In genomic region chr1:41482906-41483895, GRCh38 we compare ENCODE assay signal across 14 cellular contexts. TPM values are rescaled to one million over a fixed set of nuclear protein-coding genes. Genes with fewer than 3 reads are reported as not detected.
DNase-seq lines count a peak whose midpoint lies in the region; ATAC-seq and TF ChIP-seq lines count a peak whose summit lies in the region.
"Had no signal": no experiment of that assay in that cellular context is flagged by ENCODE, and none has a peak within 500 bp of the region (broad histone marks: within the 10 kb centered on the region; RNA-seq: fewer than 3 reads in every experiment).

No MANE protein-coding gene starts in this region.

- TF ChIP-seq CTCF in GM23338 (conservative IDR thresholded peaks at IDR 0.05; ENCODE audit: low read depth in 2 of 2): no peak
- TF ChIP-seq CTCF in glutamatergic neuron (IDR thresholded peaks at IDR 0.05; ENCODE audit: partially characterized antibody, unreplicated experiment): no peak

- H3K4me1 Mint-ChIP-seq in GM23338 (peaks cover 30% of the 10 kb centered on the region), glutamatergic neuron (ENCODE audit: low read depth, unreplicated experiment) (peaks cover 16% of the 10 kb centered on the region), T-helper 17 cell (peaks cover 6% of the 10 kb centered on the region)

- ATAC-seq in GM23338 (no peak), T-helper 17 cell (no peak)

- H3K36me3 ChIP-seq in GM23338 (ENCODE audit: insufficient read depth): no peaks in the 10 kb centered on the region
- H3K36me3 ChIP-seq in NT2/D1 (ENCODE audit: insufficient read depth, insufficient read length, low read length): no peaks in the 10 kb centered on the region
- no peaks in the 10 kb centered on the region for H3K36me3 ChIP-seq in rectal smooth muscle tissue (ENCODE audit: control insufficient read depth, insufficient read depth, low read length)

- H3K4me1 ChIP-seq in GM23338 (ENCODE audit: insufficient read depth) (peaks cover 26% of the 10 kb centered on the region), NT2/D1 (ENCODE audit: insufficient read depth, insufficient read length) (peaks cover 47% of the 10 kb centered on the region), rectal smooth muscle tissue (ENCODE audit: control insufficient read depth, insufficient read depth, low read length) (peaks cover 50% of the 10 kb centered on the region)

- H3K9ac ChIP-seq in NT2/D1 (ENCODE audit: insufficient read length, low read depth): peak overlapping the region; percentile 57
- no peak overlapping the region for H3K9ac ChIP-seq in rectal smooth muscle tissue (ENCODE audit: low read length)

- H3K27me3 ChIP-seq in GM23338 (ENCODE audit: insufficient read depth) (no peaks in the 10 kb centered on the region), NT2/D1 (ENCODE audit: insufficient read depth, insufficient read length) (no peaks in the 10 kb centered on the region), rectal smooth muscle tissue (ENCODE audit: control insufficient read depth, insufficient read depth, low read length) (peaks cover 2% of the 10 kb centered on the region)
- H3K27me3 ChIP-seq: dorsolateral prefrontal cortex had no signal

- H3K9me3 ChIP-seq in NT2/D1 (ENCODE audit: insufficient read depth, low read length) (no peaks in the 10 kb centered on the region), T-helper 17 cell (ENCODE audit: control insufficient read depth, low read length, poor library complexity, severe bottlenecking) (no peaks in the 10 kb centered on the region)

- no peaks in the 10 kb centered on the region for H3K36me3 Mint-ChIP-seq in GM23338 (ENCODE audit: low read depth)
- no peaks in the 10 kb centered on the region for H3K36me3 Mint-ChIP-seq in glutamatergic neuron (ENCODE audit: unreplicated experiment)
- peaks cover 3% of the 10 kb centered on the region for H3K36me3 Mint-ChIP-seq in T-helper 17 cell (ENCODE audit: low read depth)
- H3K36me3 Mint-ChIP-seq: activated naive CD8-positive, alpha-beta T cell; naive B cell had no signal

- no peaks in the 10 kb centered on the region for H3F3A ChIP-seq in GM23338 (replicated peaks; ENCODE audit: low read depth)

- no peak for DNase-seq in GM23338 (ENCODE audit: low spot score)
- DNase-seq in NT2/D1 (ENCODE audit: low read depth, low spot score): no peak
- no peak for DNase-seq in glutamatergic neuron
- DNase-seq in NCI-H2029 treated with DMSO at 0.1 percent for 48 hours (lab: John Stamatoyannopoulos, UW): no peak
- DNase-seq in T-helper 17 cell: no peak
- no peak for DNase-seq in stimulated activated CD4-positive, alpha-beta T cell treated with anti-CD3 and anti-CD28 coated beads, Interleukin-12 subunit alpha, Interleukin-12 subunit beta, amount 100 ng/mL, for 4 hours
- no peak for DNase-seq in KBM-7
- DNase-seq: activated CD4-positive, alpha-beta T cell treated with anti-CD3 and anti-CD28 coated beads for 48 hours; naive B cell; SHP77 treated with DMSO at 0.1 percent for 48 hours; stimulated activated CD4-positive, alpha-beta T cell treated with anti-CD3 and anti-CD28 coated beads, Interleukin-15, amount 100 ng/mL, for 24 hours had no signal

- H3K27ac ChIP-seq in GM23338 (ENCODE audit: low read depth): no peak overlapping the region
- peak overlapping the region; percentile 70 for H3K27ac ChIP-seq in rectal smooth muscle tissue (ENCODE audit: low read depth, low read length)
- H3K27ac ChIP-seq: dorsolateral prefrontal cortex had no signal

- no peaks in the 10 kb centered on the region for H3K79me2 ChIP-seq in GM23338 (replicated peaks; ENCODE audit: insufficient read depth)

- H3K9me3 Mint-ChIP-seq in GM23338: no peaks in the 10 kb centered on the region
- H3K9me3 Mint-ChIP-seq in glutamatergic neuron (ENCODE audit: unreplicated experiment): peaks cover 2% of the 10 kb centered on the region
- H3K9me3 Mint-ChIP-seq: naive B cell had no signal

- H3K27ac Mint-ChIP-seq in GM23338 (no peak overlapping the region), glutamatergic neuron (ENCODE audit: unreplicated experiment) (peak overlapping the region; percentile 40), T-helper 17 cell (no peak overlapping the region)
- H3K27ac Mint-ChIP-seq: activated naive CD8-positive, alpha-beta T cell; naive B cell had no signal

- H3K4me2 ChIP-seq in GM23338: no peak overlapping the region

- H3K27me3 Mint-ChIP-seq in GM23338 (ENCODE audit: insufficient read depth, low read depth, poor library complexity) (peaks cover 12% of the 10 kb centered on the region), glutamatergic neuron (ENCODE audit: unreplicated experiment) (peaks cover 12% of the 10 kb centered on the region), T-helper 17 cell (peaks cover 38% of the 10 kb centered on the region)

- in situ Hi-C loops in KBM-7 (cut with MboI; ENCODE audit: low pct_unique_long_range_greater_than_20kb, low sequenced_read_pairs): no loop called here

- peak overlapping the region; percentile 74; the same call in 1 of the 2 replicates for H2AFZ ChIP-seq in GM23338

- no peaks in the 10 kb centered on the region for H4K20me1 ChIP-seq in GM23338 (replicated peaks; ENCODE audit: insufficient read depth)

- H3K4me3 ChIP-seq in GM23338 (no peak overlapping the region), NT2/D1 (ENCODE audit: insufficient read length, low read depth) (no peak overlapping the region), rectal smooth muscle tissue (ENCODE audit: low read length) (no peak overlapping the region)
- H3K4me3 ChIP-seq: dorsolateral prefrontal cortex had no signal

- H3K9me2 ChIP-seq in GM23338 (ENCODE audit: insufficient read depth): no peaks in the 10 kb centered on the region

- H3K4me3 Mint-ChIP-seq in GM23338 (no peak overlapping the region), glutamatergic neuron (ENCODE audit: unreplicated experiment) (no peak overlapping the region), T-helper 17 cell (no peak overlapping the region)
- H3K4me3 Mint-ChIP-seq: activated naive CD8-positive, alpha-beta T cell had no signal

TF ChIP-seq in GM23338, 12 proteins besides CTCF, POLR2A, EP300 and RAD21 (continues in another document):
- TF ChIP-seq STAT1 (IDR thresholded peaks at IDR 0.05; ENCODE audit: unreplicated experiment): no peak
- TF ChIP-seq POLR2AphosphoS5 (IDR thresholded peaks at IDR 0.05; ENCODE audit: low read depth): no peak
- TF ChIP-seq JUNB (IDR thresholded peaks at IDR 0.05; ENCODE audit: unreplicated experiment): no peak
- TF ChIP-seq ZNF331 (CRISPR knock-in tag; IDR thresholded peaks at IDR 0.05; ENCODE audit: low read depth): no peak
- no peak for TF ChIP-seq ZNF114 (CRISPR knock-in tag; IDR thresholded peaks at IDR 0.05)
- TF ChIP-seq EZH2 (IDR thresholded peaks at IDR 0.05; ENCODE audit: low read depth, unreplicated experiment): no peak
- TF ChIP-seq REST (IDR thresholded peaks at IDR 0.05; ENCODE audit: unreplicated experiment): no peak
- no peak for TF ChIP-seq CREB1 (CRISPR knock-in tag; IDR thresholded peaks at IDR 0.05; ENCODE audit: low read depth)
- no peak for TF ChIP-seq NANOG (IDR thresholded peaks at IDR 0.05; ENCODE audit: borderline replicate concordance)
- no peak for TF ChIP-seq EZH2phosphoT487 (IDR thresholded peaks at IDR 0.05; ENCODE audit: unreplicated experiment)
- TF ChIP-seq ETS1 (IDR thresholded peaks at IDR 0.05): no peak

RNA-seq across cellular contexts. Expression of gene EDN2, which starts 1.3 kb away (rescaled TPM):
- total RNA-seq in GM23338 (2014; rRNA removed; shearing (Covaris generic)): not detected in 2 replicates
- polyA plus RNA-seq in GM23338 (2016; fragmentation: Nextera tagmentation; extraction: Ambion mirVana): not detected in 2 replicates
- total RNA-seq in glutamatergic neuron (ENCODE audit: unreplicated experiment) (not detected), T-helper 17 cell (under 1 TPM in 1 of 2 donors, not detected in 1; 0.37 TPM)
